ENCODE assay signal across 2 cellular contexts in the genomic region with DNA sequence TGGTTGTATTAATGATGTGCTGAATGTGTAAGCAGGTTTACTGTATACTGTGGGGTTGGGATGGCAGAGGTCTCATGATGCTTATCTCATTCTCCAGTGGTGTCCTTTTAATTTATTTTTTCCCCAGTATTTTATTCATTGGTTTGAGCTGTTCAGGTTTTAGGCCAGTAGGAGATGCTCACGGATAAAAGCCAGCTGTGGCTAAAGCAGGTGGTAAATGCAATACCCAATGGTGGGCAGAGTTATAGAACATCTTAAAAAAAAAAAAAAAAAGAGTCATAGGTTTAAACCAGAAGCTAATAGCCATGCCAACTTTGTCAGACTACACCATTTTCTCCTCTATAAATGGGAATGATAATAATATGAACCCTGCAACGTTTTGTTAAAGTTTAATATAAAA.
TF ChIP-seq lines count a peak whose summit lies in the region.

No MANE protein-coding gene starts in this region.

TF ChIP-seq in IMR-90, 13 proteins besides CTCF, POLR2A, EP300 and RAD21 (continued from another document):
- TF ChIP-seq MAZ (IDR thresholded peaks at IDR 0.05; ENCODE audit: borderline replicate concordance, low read depth, low read length) (no peak), RFX5 (IDR thresholded peaks at IDR 0.05; ENCODE audit: low read depth, low read length) (no peak), RCOR1 (IDR thresholded peaks at IDR 0.05; ENCODE audit: insufficient replicate concordance, low read length) (no peak), SMC3 (IDR thresholded peaks at IDR 0.05; ENCODE audit: low read depth, low read length) (no peak), CHD1 (IDR thresholded peaks at IDR 0.05; ENCODE audit: low read depth, low read length) (no peak), FOS (IDR thresholded peaks at IDR 0.05; ENCODE audit: low read depth, low read length) (no peak), MXI1 (IDR thresholded peaks at IDR 0.05; ENCODE audit: borderline replicate concordance, low read depth, low read length) (no peak), CEBPB (IDR thresholded peaks at IDR 0.05; ENCODE audit: low read depth, low read length) (no peak)
- TF ChIP-seq, protein P1, sequence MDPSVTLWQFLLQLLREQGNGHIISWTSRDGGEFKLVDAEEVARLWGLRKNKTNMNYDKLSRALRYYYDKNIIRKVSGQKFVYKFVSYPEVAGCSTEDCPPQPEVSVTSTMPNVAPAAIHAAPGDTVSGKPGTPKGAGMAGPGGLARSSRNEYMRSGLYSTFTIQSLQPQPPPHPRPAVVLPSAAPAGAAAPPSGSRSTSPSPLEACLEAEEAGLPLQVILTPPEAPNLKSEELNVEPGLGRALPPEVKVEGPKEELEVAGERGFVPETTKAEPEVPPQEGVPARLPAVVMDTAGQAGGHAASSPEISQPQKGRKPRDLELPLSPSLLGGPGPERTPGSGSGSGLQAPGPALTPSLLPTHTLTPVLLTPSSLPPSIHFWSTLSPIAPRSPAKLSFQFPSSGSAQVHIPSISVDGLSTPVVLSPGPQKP (IDR thresholded peaks at IDR 0.05; ENCODE audit: borderline replicate concordance, low read depth, low read length): no peak

TF ChIP-seq in WTC11, 78 proteins besides CTCF, POLR2A, EP300 and RAD21 (continued from another document):
- TF ChIP-seq CREM (CRISPR knock-in tag; IDR thresholded peaks at IDR 0.05): no peak
- TF ChIP-seq IRF2 (CRISPR knock-in tag; IDR thresholded peaks at IDR 0.05; ENCODE audit: borderline replicate concordance, low read depth): no peak
- TF ChIP-seq, protein P2, sequence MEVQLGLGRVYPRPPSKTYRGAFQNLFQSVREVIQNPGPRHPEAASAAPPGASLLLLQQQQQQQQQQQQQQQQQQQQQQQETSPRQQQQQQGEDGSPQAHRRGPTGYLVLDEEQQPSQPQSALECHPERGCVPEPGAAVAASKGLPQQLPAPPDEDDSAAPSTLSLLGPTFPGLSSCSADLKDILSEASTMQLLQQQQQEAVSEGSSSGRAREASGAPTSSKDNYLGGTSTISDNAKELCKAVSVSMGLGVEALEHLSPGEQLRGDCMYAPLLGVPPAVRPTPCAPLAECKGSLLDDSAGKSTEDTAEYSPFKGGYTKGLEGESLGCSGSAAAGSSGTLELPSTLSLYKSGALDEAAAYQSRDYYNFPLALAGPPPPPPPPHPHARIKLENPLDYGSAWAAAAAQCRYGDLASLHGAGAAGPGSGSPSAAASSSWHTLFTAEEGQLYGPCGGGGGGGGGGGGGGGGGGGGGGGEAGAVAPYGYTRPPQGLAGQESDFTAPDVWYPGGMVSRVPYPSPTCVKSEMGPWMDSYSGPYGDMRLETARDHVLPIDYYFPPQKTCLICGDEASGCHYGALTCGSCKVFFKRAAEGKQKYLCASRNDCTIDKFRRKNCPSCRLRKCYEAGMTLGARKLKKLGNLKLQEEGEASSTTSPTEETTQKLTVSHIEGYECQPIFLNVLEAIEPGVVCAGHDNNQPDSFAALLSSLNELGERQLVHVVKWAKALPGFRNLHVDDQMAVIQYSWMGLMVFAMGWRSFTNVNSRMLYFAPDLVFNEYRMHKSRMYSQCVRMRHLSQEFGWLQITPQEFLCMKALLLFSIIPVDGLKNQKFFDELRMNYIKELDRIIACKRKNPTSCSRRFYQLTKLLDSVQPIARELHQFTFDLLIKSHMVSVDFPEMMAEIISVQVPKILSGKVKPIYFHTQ (CRISPR knock-in tag; IDR thresholded peaks at IDR 0.05): no peak
- no peak for TF ChIP-seq FOXK1 (CRISPR knock-in tag; IDR thresholded peaks at IDR 0.05)
